In the genomic region with DNA sequence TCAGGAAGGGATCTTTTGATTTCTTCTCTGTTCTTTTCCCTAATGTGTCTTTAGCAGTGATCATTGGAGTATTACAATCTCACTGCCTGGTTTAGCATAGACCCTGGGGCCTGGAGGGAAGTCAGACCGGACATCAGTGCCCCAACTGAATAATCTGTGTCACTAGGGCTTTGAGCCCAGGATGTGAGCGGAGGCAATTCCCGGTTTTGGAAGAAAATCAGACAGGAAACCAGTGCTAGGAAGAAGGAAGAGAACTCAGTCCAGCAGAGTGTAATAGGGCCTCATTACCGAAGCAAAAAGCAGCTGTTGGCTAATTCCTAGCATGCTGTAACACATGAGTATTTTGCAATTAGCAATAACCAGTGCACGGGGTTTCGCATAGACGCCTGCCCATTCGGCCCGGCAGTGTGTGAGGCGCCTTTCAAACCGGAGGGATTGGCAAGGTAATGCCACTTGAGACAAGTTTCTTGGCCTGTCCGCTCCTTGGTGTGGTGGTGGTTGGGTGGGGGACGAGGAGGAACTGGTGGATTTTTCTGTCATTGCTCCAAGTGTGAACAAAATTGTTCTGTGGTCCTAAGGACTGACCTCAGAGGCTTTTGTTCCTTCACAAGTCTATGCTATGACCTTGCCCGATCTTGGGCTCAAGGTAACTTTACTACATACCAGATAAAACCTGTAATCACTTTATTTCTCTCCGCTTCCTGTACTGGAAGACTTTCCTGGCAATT, we compare ENCODE assay signal across 9 cellular contexts. TPM values are rescaled to one million over a fixed set of nuclear protein-coding genes. Genes with fewer than 3 reads are reported as not detected.
DNase-seq lines count a peak whose midpoint lies in the region; ATAC-seq and TF ChIP-seq lines count a peak whose summit lies in the region.
"Had no signal": no experiment of that assay in that cellular context is flagged by ENCODE, and none has a peak within 500 bp of the region (broad histone marks: within the 10 kb centered on the region; RNA-seq: fewer than 3 reads in every experiment).

No MANE protein-coding gene starts in this region.

- H3K9ac ChIP-seq in rectal smooth muscle tissue (ENCODE audit: low read length): peak overlapping the region; percentile 69

- POLR2A ChIA-PET in Panc1 (lab: Charles Lee): interaction anchor here (0.6 kb wide), 2 partner anchors 63 to 129 kb away, joined by 3 to 4 read pairs; no protein-coding TSS in a partner anchor

- H3K9me3 Mint-ChIP-seq in natural killer cell treated with Interleukin-12 subunit alpha and Interleukin-12 subunit beta and Interleukin-15 and Interleukin-18, amount 100 ng/mL, for 72 hours: no peaks in the 10 kb centered on the region

- no peak for ATAC-seq in Panc1
- ATAC-seq in natural killer cell treated with Interleukin-12 subunit alpha and Interleukin-12 subunit beta and Interleukin-15 and Interleukin-18, amount 100 ng/mL, for 72 hours: no peak

- H3K4me1 ChIP-seq in Panc1 (ENCODE audit: control insufficient read depth, insufficient read depth, low read length) (peaks cover 47% of the 10 kb centered on the region), rectal smooth muscle tissue (ENCODE audit: control insufficient read depth, insufficient read depth, low read length) (peaks cover 34% of the 10 kb centered on the region)

- in situ Hi-C loops in Panc1 (cut with HindIII; ENCODE audit: low pct_unique_long_range_greater_than_20kb, low sequenced_read_pairs): no loop called here

- H3K36me3 ChIP-seq in Panc1 (ENCODE audit: control insufficient read depth, insufficient read depth, low read length): peaks cover 4% of the 10 kb centered on the region
- no peaks in the 10 kb centered on the region for H3K36me3 ChIP-seq in rectal smooth muscle tissue (ENCODE audit: control insufficient read depth, insufficient read depth, low read length)
- H3K36me3 ChIP-seq: cardiac muscle cell had no signal

- no peak for TF ChIP-seq CTCF in Panc1 (IDR thresholded peaks at IDR 0.05)
- no peak for TF ChIP-seq CTCF in fibroblast of mammary gland (conservative IDR thresholded peaks at IDR 0.05; ENCODE audit: control insufficient read depth, insufficient read depth, low read depth, low read length)

- H3K27me3 Mint-ChIP-seq in natural killer cell treated with Interleukin-12 subunit alpha and Interleukin-12 subunit beta and Interleukin-15 and Interleukin-18, amount 100 ng/mL, for 72 hours: no peaks in the 10 kb centered on the region

- peak overlapping the region; percentile 69 to 85 for H3K4me3 ChIP-seq in Panc1 (ENCODE audit: low read depth in 2 of 2, low read length in 2 of 2)
- H3K4me3 ChIP-seq in fibroblast of mammary gland (ENCODE audit: control insufficient read depth, low read depth, low read length): peak overlapping the region; percentile 91
- H3K4me3 ChIP-seq in rectal smooth muscle tissue (ENCODE audit: low read length): peak overlapping the region; percentile 81

- H3K27me3 ChIP-seq in Panc1 (ENCODE audit: control insufficient read depth, insufficient read depth, low read length) (no peaks in the 10 kb centered on the region), rectal smooth muscle tissue (ENCODE audit: control insufficient read depth, insufficient read depth, low read length) (no peaks in the 10 kb centered on the region)

- H3K36me3 Mint-ChIP-seq in natural killer cell treated with Interleukin-12 subunit alpha and Interleukin-12 subunit beta and Interleukin-15 and Interleukin-18, amount 100 ng/mL, for 72 hours: peaks cover 6% of the 10 kb centered on the region

- peaks cover 32 to 40% of the 10 kb centered on the region in 2 donors for H3K4me1 Mint-ChIP-seq in natural killer cell treated with Interleukin-12 subunit alpha and Interleukin-12 subunit beta and Interleukin-15 and Interleukin-18, amount 100 ng/mL, for 72 hours (ENCODE audit: low read depth in 2 of 2)

- CTCF ChIA-PET in Panc1 (lab: Charles Lee): interaction anchor here (0.6 to 0.7 kb wide), 3 partner anchors 300 to 1560 kb away, joined by 3 read pairs; no protein-coding TSS in a partner anchor

- no peak overlapping the region for H3K27ac Mint-ChIP-seq in natural killer cell treated with Interleukin-12 subunit alpha and Interleukin-12 subunit beta and Interleukin-15 and Interleukin-18, amount 100 ng/mL, for 72 hours

- intact Hi-C loops in Panc1 (cut with micrococcal nuclease; ENCODE audit: unreplicated experiment): loop anchor here (1.0 to 10.0 kb wide), 4 partner anchors 241 to 693 kb away; no protein-coding TSS in a partner anchor

- no peaks in the 10 kb centered on the region for H3K9me3 ChIP-seq in Panc1 (ENCODE audit: control insufficient read depth, insufficient read depth, low read depth, low read length)

- no TSS peak for BruUV-seq in Panc1 (replicated peaks; lab: Mats Ljungman, UMichigan)

- H3K27ac ChIP-seq in Panc1 (ENCODE audit: low read length) (peak overlapping the region; percentile 94), rectal smooth muscle tissue (ENCODE audit: low read depth, low read length) (peak overlapping the region; percentile 98)
- H3K27ac ChIP-seq: cardiac muscle cell had no signal

- DNase-seq in Daoy (ENCODE audit: low read depth): peak; percentile 55
- DNase-seq in Panc1 (ENCODE audit: low read depth, low spot score): no peak
- DNase-seq in fibroblast of mammary gland (ENCODE audit: low read depth): peak; percentile 77
- DNase-seq in natural killer cell treated with Interleukin-12 subunit alpha and Interleukin-12 subunit beta and Interleukin-15 and Interleukin-18, amount 100 ng/mL, for 72 hours (ENCODE audit: low spot score): no peak
- no peak for DNase-seq in NCI-H345 treated with DMSO at 0.1 percent for 48 hours (lab: John Stamatoyannopoulos, UW; ENCODE audit: unreplicated experiment)
- no peak for DNase-seq in NCI-H146 treated with DMSO at 0.1 percent for 48 hours (lab: John Stamatoyannopoulos, UW; ENCODE audit: unreplicated experiment)
- DNase-seq in activated T-cell treated with anti-CD3 and anti-CD28 coated beads, Interleukin-2, amount 50 U/mL, for 48 hours: no peak

- no peak overlapping the region for H3K4me3 Mint-ChIP-seq in natural killer cell treated with Interleukin-12 subunit alpha and Interleukin-12 subunit beta and Interleukin-15 and Interleukin-18, amount 100 ng/mL, for 72 hours

RNA-seq across cellular contexts. Expression of a gene that starts 2.8 kb away (rescaled TPM):
- 56.0 and 62.1 TPM in 2 replicates for total RNA-seq in Daoy (2014; rRNA removed; shearing (Covaris generic))
- 29.0 TPM for total RNA-seq in Panc1 (2021; ENCODE audit: unreplicated experiment)
- polyA plus RNA-seq in Panc1 (2012; ENCODE audit: insufficient read length): 34.9 TPM
- total RNA-seq in natural killer cell treated with Interleukin-12 subunit alpha and Interleukin-12 subunit beta and Interleukin-15 and Interleukin-18, amount 100 ng/mL, for 72 hours: 10 to 100 TPM; 44.5 to 52.5 TPM

Comparison
In these comparisons a context has a peak if more than half of its experiments do, and no peak if none do; other contexts are left out.
1. DNase-seq: peak in Daoy (single experiment) and fibroblast of mammary gland (single experiment); none in Panc1 (single experiment), natural killer cell treated with Interleukin-12 subunit alpha and Interleukin-12 subunit beta and Interleukin-15 and Interleukin-18, amount 100 ng/mL, for 72 hours (single experiment), NCI-H345 treated with DMSO at 0.1 percent for 48 hours (single experiment), NCI-H146 treated with DMSO at 0.1 percent for 48 hours (single experiment) and activated T-cell treated with anti-CD3 and anti-CD28 coated beads, Interleukin-2, amount 50 U/mL, for 48 hours (0 of 2).
2. Peak in every context shown above with its lines, with median percentiles within 50 percentile points of each other: H3K4me3 ChIP-seq.